12 cellular contexts compared by ENCODE assay signal in genomic region chr1:23627065-23627464, GRCh38.
DNase-seq lines count a peak whose midpoint lies in the region; ATAC-seq, FAIRE-seq and TF ChIP-seq lines count a peak whose summit lies in the region.
"Had no signal": no experiment of that assay in that cellular context is flagged by ENCODE, and none has a peak within 500 bp of the region (broad histone marks: within the 10 kb centered on the region; RNA-seq: fewer than 3 reads in every experiment).

No MANE protein-coding gene starts in this region.

- no peaks in the 10 kb centered on the region for H3K36me3 Mint-ChIP-seq in progenitor cell of endocrine pancreas (ENCODE audit: insufficient read depth)

- peak; percentile 69 for FAIRE-seq in GM12892 (lab: Jason Lieb, UNC)
- FAIRE-seq: D721Med had no signal

- no peaks in the 10 kb centered on the region for H3F3A ChIP-seq in smooth muscle cell (ENCODE audit: low read depth)

- no peaks in the 10 kb centered on the region for H4K20me1 ChIP-seq in smooth muscle cell (ENCODE audit: low read depth)

- H3K9me3 Mint-ChIP-seq in progenitor cell of endocrine pancreas (ENCODE audit: low read depth) = no peaks in the 10 kb centered on the region

- CTCF ChIA-PET in Panc1 (lab: Charles Lee) = interaction anchor here (0.7 kb wide), 1 partner anchor 42 kb away, joined by 9 read pairs; no protein-coding TSS in a partner anchor

- no peak overlapping the region for H2AFZ ChIP-seq in smooth muscle cell (ENCODE audit: low read depth)
- H2AFZ ChIP-seq: hepatocyte had no signal

- no peak for DNase-seq in GM12892 (ENCODE audit: insufficient read length)
- no peak for DNase-seq in Panc1 (ENCODE audit: low read depth, low spot score)
- DNase-seq in colonic mucosa = peak; percentile 36
- DNase-seq in progenitor cell of endocrine pancreas (ENCODE audit: low spot score, unreplicated experiment) = no peak
- no peak for DNase-seq in substantia nigra (lab: John Stamatoyannopoulos, UW)
- DNase-seq in NCI-H1417 treated with DMSO at 0.1 percent for 48 hours (lab: John Stamatoyannopoulos, UW) = no peak
- no peak for DNase-seq in smooth muscle cell (lab: John Stamatoyannopoulos, UW; ENCODE audit: unreplicated experiment)
- DNase-seq: effector CD4-positive, alpha-beta T cell; WERI-Rb-1 had no signal

- H3K27me3 Mint-ChIP-seq in progenitor cell of endocrine pancreas = peaks cover 4% of the 10 kb centered on the region

- peak overlapping the region; percentile 34 for H3K27ac Mint-ChIP-seq in progenitor cell of endocrine pancreas

- TF ChIP-seq POLR2A in GM12892 (IDR thresholded peaks at IDR 0.05; ENCODE audit: low read depth, low read length) = no peak

- H3K9me3 ChIP-seq in Panc1 (ENCODE audit: control insufficient read depth, insufficient read depth, low read depth, low read length) (no peaks in the 10 kb centered on the region), colonic mucosa (no peaks in the 10 kb centered on the region), smooth muscle cell (replicated peaks; ENCODE audit: low read depth) (no peaks in the 10 kb centered on the region)

- no peaks in the 10 kb centered on the region for H3K36me3 ChIP-seq in Panc1 (ENCODE audit: control insufficient read depth, insufficient read depth, low read length)
- H3K36me3 ChIP-seq in colonic mucosa = no peaks in the 10 kb centered on the region
- no peaks in the 10 kb centered on the region for H3K36me3 ChIP-seq in smooth muscle cell (ENCODE audit: low read depth)
- H3K36me3 ChIP-seq: WERI-Rb-1 had no signal

- no peak overlapping the region for H3K27ac ChIP-seq in Panc1 (ENCODE audit: low read length)
- H3K27ac ChIP-seq in colonic mucosa = no peak overlapping the region
- no peak overlapping the region for H3K27ac ChIP-seq in substantia nigra (ENCODE audit: low read depth, low read length, poor library complexity, severe bottlenecking)
- H3K27ac ChIP-seq in smooth muscle cell (ENCODE audit: low read depth) = no peak overlapping the region
- H3K27ac ChIP-seq: hepatocyte, WERI-Rb-1 had no signal

- intact Hi-C loops in Panc1 (cut with micrococcal nuclease; ENCODE audit: unreplicated experiment) (no loop called here), colonic mucosa (cut with DNase I) (no loop called here)

- no peaks in the 10 kb centered on the region for H3K27me3 ChIP-seq in Panc1 (ENCODE audit: control insufficient read depth, insufficient read depth, low read length)
- H3K27me3 ChIP-seq in colonic mucosa = no peaks in the 10 kb centered on the region
- no peaks in the 10 kb centered on the region for H3K27me3 ChIP-seq in smooth muscle cell (ENCODE audit: low read depth)
- H3K27me3 ChIP-seq: hepatocyte had no signal

- H3K4me3 ChIP-seq in Panc1 (ENCODE audit: low read depth in 2 of 2, low read length in 2 of 2) = no peak overlapping the region
- H3K4me3 ChIP-seq in colonic mucosa = no peak overlapping the region
- no peak overlapping the region for H3K4me3 ChIP-seq in smooth muscle cell
- H3K4me3 ChIP-seq: hepatocyte had no signal

- H3K9ac ChIP-seq in colonic mucosa (ENCODE audit: low read depth in 2 of 2, low read length in 2 of 2) = peak overlapping the region; percentile 39 to 40
- no peak overlapping the region for H3K9ac ChIP-seq in smooth muscle cell (ENCODE audit: low read depth)

- no TSS peak for BruUV-seq in Panc1 (replicated peaks; lab: Mats Ljungman, UMichigan)

- no peaks in the 10 kb centered on the region for H3K79me2 ChIP-seq in smooth muscle cell (ENCODE audit: low read depth)
- H3K79me2 ChIP-seq: hepatocyte had no signal

- H3K4me2 ChIP-seq in smooth muscle cell = no peak overlapping the region
- H3K4me2 ChIP-seq: hepatocyte had no signal

- in situ Hi-C loops in Panc1 (cut with HindIII; ENCODE audit: low pct_unique_long_range_greater_than_20kb, low sequenced_read_pairs) = no loop called here

- H3K4me3 Mint-ChIP-seq in progenitor cell of endocrine pancreas (ENCODE audit: low read depth) = no peak overlapping the region

- ATAC-seq in Panc1 = peak; percentile 64
- no peak for ATAC-seq in GM21423 (IDR thresholded peaks at IDR 0.05; ENCODE audit: unreplicated experiment)

- no peaks in the 10 kb centered on the region for H3K4me1 ChIP-seq in Panc1 (ENCODE audit: control insufficient read depth, insufficient read depth, low read length)
- no peaks in the 10 kb centered on the region for H3K4me1 ChIP-seq in colonic mucosa
- H3K4me1 ChIP-seq in smooth muscle cell (ENCODE audit: low read depth) = no peaks in the 10 kb centered on the region

- peaks cover 11% of the 10 kb centered on the region for H3K4me1 Mint-ChIP-seq in progenitor cell of endocrine pancreas (ENCODE audit: low read depth)

- TF ChIP-seq CTCF in Panc1 (IDR thresholded peaks at IDR 0.05) (no peak), colonic mucosa (IDR thresholded peaks at IDR 0.05) (no peak), progenitor cell of endocrine pancreas (IDR thresholded peaks at IDR 0.05; ENCODE audit: unreplicated experiment) (no peak), smooth muscle cell (IDR thresholded peaks at IDR 0.05; ENCODE audit: borderline replicate concordance, insufficient read depth, poor library complexity, severe bottlenecking) (no peak)

- 80% methylated on average over 8 of the region's 8 CpGs for WGBS in smooth muscle cell (ENCODE audit: low lambda C conversion rate)

- POLR2A ChIA-PET in Panc1 (lab: Charles Lee) = no interaction called here
